ENCODE assay signal across 19 cellular contexts in genomic region chrX:110803506-110803905, GRCh38. TPM values are rescaled to one million over a fixed set of nuclear protein-coding genes. Genes with fewer than 3 reads are reported as not detected.
A peak's percentile ranks its signal among the peaks of the same experiment; 100 is the strongest.
DNase-seq lines count a peak whose midpoint lies in the region; TF ChIP-seq lines count a peak whose summit lies in the region.
"Had no signal": no experiment of that assay in that cellular context is flagged by ENCODE, and none has a peak within 500 bp of the region (broad histone marks: within the 10 kb centered on the region; RNA-seq: fewer than 3 reads in every experiment).

No MANE protein-coding gene starts in this region.

- H3K4me1 Mint-ChIP-seq in progenitor cell of endocrine pancreas (ENCODE audit: low read depth) = peaks cover 19% of the 10 kb centered on the region
- H3K4me1 Mint-ChIP-seq in chondrocyte (ENCODE audit: low read depth) = no peaks in the 10 kb centered on the region

- no peaks in the 10 kb centered on the region for H3K9me2 ChIP-seq in GM23248 (ENCODE audit: insufficient read depth)
- no peaks in the 10 kb centered on the region for H3K9me2 ChIP-seq in PC-9 (ENCODE audit: insufficient read depth)

- H3K9me3 ChIP-seq in GM23248 (ENCODE audit: low read depth) = no peaks in the 10 kb centered on the region
- no peaks in the 10 kb centered on the region for H3K9me3 ChIP-seq in PC-9 (ENCODE audit: insufficient read depth, low read depth)
- H3K9me3 ChIP-seq in esophagus muscularis mucosa = no peaks in the 10 kb centered on the region
- H3K9me3 ChIP-seq: Caco-2 had no signal

- peaks cover 7% of the 10 kb centered on the region; the same call in 1 of the 2 replicates for H3F3A ChIP-seq in GM23248 (ENCODE audit: insufficient read depth)
- H3F3A ChIP-seq in PC-9 (ENCODE audit: insufficient read depth, low read depth) = no peaks in the 10 kb centered on the region

- H3K36me3 ChIP-seq in GM23248 (ENCODE audit: low read depth) (no peaks in the 10 kb centered on the region), PC-9 (ENCODE audit: low read depth) (no peaks in the 10 kb centered on the region), esophagus muscularis mucosa (no peaks in the 10 kb centered on the region)

- TF ChIP-seq CTCF in PC-9 (conservative IDR thresholded peaks at IDR 0.05) (no peak), esophagus muscularis mucosa (IDR thresholded peaks at IDR 0.05) (no peak), progenitor cell of endocrine pancreas (IDR thresholded peaks at IDR 0.05; ENCODE audit: unreplicated experiment) (no peak), chondrocyte (IDR thresholded peaks at IDR 0.05) (no peak)

- H3K27me3 Mint-ChIP-seq in progenitor cell of endocrine pancreas (no peaks in the 10 kb centered on the region), chondrocyte (ENCODE audit: low read depth) (peaks cover 10% of the 10 kb centered on the region)

- BruUV-seq in PC-9 (replicated peaks; lab: Mats Ljungman, UMichigan) = no TSS peak

- no peak for TF ChIP-seq POLR2A in esophagus muscularis mucosa (IDR thresholded peaks at IDR 0.05; ENCODE audit: low read depth)

- H3K4me3 ChIP-seq in GM23248 (no peak overlapping the region), PC-9 (no peak overlapping the region), esophagus muscularis mucosa (no peak overlapping the region)

- H4K20me1 ChIP-seq in GM23248 (ENCODE audit: insufficient read depth) = no peaks in the 10 kb centered on the region
- no peaks in the 10 kb centered on the region for H4K20me1 ChIP-seq in PC-9 (ENCODE audit: insufficient read depth)

- H3K4me3 Mint-ChIP-seq in progenitor cell of endocrine pancreas (ENCODE audit: low read depth) (no peak overlapping the region), chondrocyte (ENCODE audit: unreplicated experiment) (no peak overlapping the region)
- H3K4me3 Mint-ChIP-seq: CD4-positive, alpha-beta T cell had no signal

- in situ Hi-C loops in GM23248 (cut with MboI) = no loop called here

- H3K4me2 ChIP-seq in GM23248 (ENCODE audit: unreplicated experiment) (no peak overlapping the region), PC-9 (no peak overlapping the region)
- H3K4me2 ChIP-seq: KMS-11 had no signal

- H3K36me3 Mint-ChIP-seq in progenitor cell of endocrine pancreas (ENCODE audit: insufficient read depth) (no peaks in the 10 kb centered on the region), chondrocyte (ENCODE audit: low read depth) (no peaks in the 10 kb centered on the region)

- DNase-seq in GM23248 = peak; percentile 65
- DNase-seq in PC-9 = no peak
- DNase-seq in esophagus muscularis mucosa (ENCODE audit: extremely low spot score) = no peak
- DNase-seq in progenitor cell of endocrine pancreas (ENCODE audit: low spot score, unreplicated experiment) = no peak
- DNase-seq in chondrocyte (ENCODE audit: low spot score) = no peak
- DNase-seq in islet precursor cell = no peak
- no peak for DNase-seq in MV-4-11 (lab: John Stamatoyannopoulos, UW)
- DNase-seq: Caco-2; CD4-positive, alpha-beta T cell; DMS 273 treated with DMSO at 0.1 percent for 48 hours; DND-41; GDM1; NCI-H1417 treated with DMSO at 0.1 percent for 48 hours; NCI-H1930; NCI-H2227 treated with DMSO at 0.1 percent for 48 hours; NCI-H510A treated with DMSO at 0.1 percent for 48 hours; NCI-H748 treated with DMSO at 0.1 percent for 48 hours; SW 1271 had no signal

- H2AFZ ChIP-seq in GM23248 = no peak overlapping the region
- H2AFZ ChIP-seq in PC-9 = peak overlapping the region; percentile 52; the same call in 1 of the 2 replicates

- H3K9me3 Mint-ChIP-seq in progenitor cell of endocrine pancreas (ENCODE audit: low read depth) = no peaks in the 10 kb centered on the region
- no peaks in the 10 kb centered on the region for H3K9me3 Mint-ChIP-seq in chondrocyte (ENCODE audit: low read depth)
- H3K9me3 Mint-ChIP-seq: CD4-positive, alpha-beta T cell had no signal

- CTCF ChIA-PET in PC-9 (lab: Charles Lee) = no interaction called here

- 4 to 10% methylated on average over 3 of the region's 3 CpGs for whole genome bisulfite sequencing in GM23248 (ENCODE audit: low coverage in 1 of 2, low lambda C conversion rate in 2 of 2, missing lambda C conversion rate in 2 of 2), 2 experiments
- WGBS in esophagus muscularis mucosa = 55% methylated on average over 3 of the region's 3 CpGs

- no peak overlapping the region for H3K27ac Mint-ChIP-seq in progenitor cell of endocrine pancreas
- H3K27ac Mint-ChIP-seq in chondrocyte (ENCODE audit: unreplicated experiment) = no peak overlapping the region
- H3K27ac Mint-ChIP-seq: CD4-positive, alpha-beta T cell had no signal

- intact Hi-C loops in PC-9 (cut with micrococcal nuclease; ENCODE audit: unreplicated experiment) (no loop called here), esophagus muscularis mucosa (cut with DNase I) (no loop called here)

- H3K27ac ChIP-seq in GM23248 (no peak overlapping the region), PC-9 (no peak overlapping the region), esophagus muscularis mucosa (replicated peaks in 1 of 4) (peak overlapping the region; percentile 28 to 66 (median 48))
- H3K27ac ChIP-seq: KMS-11 had no signal

- no peak overlapping the region for H3K9ac ChIP-seq in GM23248
- H3K9ac ChIP-seq: KMS-11 had no signal

- H3K79me2 ChIP-seq in GM23248 (ENCODE audit: insufficient read depth) (no peaks in the 10 kb centered on the region), PC-9 (ENCODE audit: low read depth) (no peaks in the 10 kb centered on the region)

- POLR2A ChIA-PET in PC-9 (lab: Charles Lee; ENCODE audit: unreplicated experiment) = no interaction called here

- no peaks in the 10 kb centered on the region for H3K27me3 ChIP-seq in GM23248 (replicated peaks; ENCODE audit: insufficient read depth)
- H3K27me3 ChIP-seq in PC-9 (ENCODE audit: insufficient read depth, low read depth) = no peaks in the 10 kb centered on the region
- H3K27me3 ChIP-seq in esophagus muscularis mucosa = no peaks in the 10 kb centered on the region

- H3K4me1 ChIP-seq in GM23248 (ENCODE audit: insufficient read depth) (peaks cover 19% of the 10 kb centered on the region), PC-9 (replicated peaks; ENCODE audit: insufficient read depth) (no peaks in the 10 kb centered on the region), esophagus muscularis mucosa (peaks cover 0 to 34% (median 28%) of the 10 kb centered on the region in 4 donors)
- H3K4me1 ChIP-seq: Caco-2 had no signal

- TF ChIP-seq EP300 in esophagus muscularis mucosa (IDR thresholded peaks at IDR 0.05) = no peak

RNA-seq across cellular contexts. Expression of gene CHRDL1, which starts 7.9 kb away (rescaled TPM):
- total RNA-seq in GM23248 (2014; rRNA removed; shearing (Covaris generic)) = not detected in 2 replicates
- 0.06 TPM in 1 of 2 replicates, not detected in the other for polyA plus RNA-seq in GM23248 (2016; fragmentation: Nextera tagmentation; extraction: Ambion mirVana)
- total RNA-seq in PC-9 (2021) (18.8 and 25.7 TPM in 2 replicates), esophagus muscularis mucosa (100 to 1,000 TPM; 202 to 346 (median 222) TPM), progenitor cell of endocrine pancreas (17.8 and 19.7 TPM in 2 replicates), chondrocyte (0.51 to 1.2 TPM (median 1.2 TPM) in 3 replicates)
- total RNA-seq: Caco-2; CD4-positive, alpha-beta T cell had no signal

Comparison
In these comparisons a context has a peak if more than half of its experiments do, and no peak if none do; other contexts are left out.
1. H3K27ac ChIP-seq: peak in esophagus muscularis mucosa (4 of 4); none in GM23248 (single experiment) and PC-9 (single experiment).